1 cellular context compared by ENCODE assay signal in the genomic region with DNA sequence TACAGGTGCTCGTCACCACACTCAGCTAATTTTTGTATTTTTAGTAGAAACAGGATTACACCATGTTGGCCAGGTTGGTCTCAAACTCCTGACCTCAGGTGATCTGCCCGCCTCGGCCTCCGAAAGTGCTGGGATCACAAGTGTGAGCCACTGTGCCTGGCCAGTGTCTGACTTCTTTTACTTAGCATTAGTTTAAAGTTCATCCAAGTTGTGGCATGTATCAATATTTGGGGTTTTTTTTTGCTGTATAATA. TPM values are rescaled to one million over a fixed set of nuclear protein-coding genes. Genes with fewer than 3 reads are reported as not detected.
"Had no signal": no experiment of that assay in that cellular context is flagged by ENCODE, and none has a peak within 500 bp of the region (broad histone marks: within the 10 kb centered on the region; RNA-seq: fewer than 3 reads in every experiment).

No MANE protein-coding gene starts in this region.

RNA-seq across cellular contexts. Expression of gene CD14, which starts 29.6 kb away (rescaled TPM):
- total RNA-seq: foreskin keratinocyte had no signal
